1 cellular context compared by ENCODE assay signal in genomic region chr19:45464861-45465427, GRCh38.
TF ChIP-seq lines count a peak whose summit lies in the region.

No MANE protein-coding gene starts in this region.

TF ChIP-seq in GM12878, 131 proteins besides CTCF, POLR2A, EP300 and RAD21:
- TF ChIP-seq ZNF24 (IDR thresholded peaks at IDR 0.05) (no peak), PAX5 (IDR thresholded peaks at IDR 0.05; ENCODE audit: borderline replicate concordance, low read depth, low read length) (peak; percentile 51; the same call in 1 of the 2 replicates)
